In genomic region chr2:205017381-205017780, GRCh38 we compare ENCODE assay signal across 18 cellular contexts.
DNase-seq lines count a peak whose midpoint lies in the region; ATAC-seq lines count a peak whose summit lies in the region.
"Had no signal": no experiment of that assay in that cellular context is flagged by ENCODE, and none has a peak within 500 bp of the region (broad histone marks: within the 10 kb centered on the region; RNA-seq: fewer than 3 reads in every experiment).

No MANE protein-coding gene starts in this region.

- peaks cover 26% of the 10 kb centered on the region for H3K9me3 Mint-ChIP-seq in activated T-helper 2 cell treated with anti-CD3 and anti-CD28 coated beads, Interferon-gamma antibody, Interleukin-2, Interleukin-4, amounts not matched to agents 10 μg/mL and 5 μg/mL and 100 μg/mL, durations not matched to agents 14 hours and 24 hours and 36 hours

- H3K36me3 Mint-ChIP-seq in activated T-helper 2 cell treated with anti-CD3 and anti-CD28 coated beads, Interferon-gamma antibody, Interleukin-2, Interleukin-4, amounts not matched to agents 10 μg/mL and 5 μg/mL and 100 μg/mL, durations not matched to agents 14 hours and 24 hours and 36 hours (ENCODE audit: low read depth): peaks cover 6% of the 10 kb centered on the region
- H3K36me3 Mint-ChIP-seq: CD8-positive, alpha-beta memory T cell had no signal

- intact Hi-C loops in activated T-helper 2 cell treated with anti-CD3 and anti-CD28 coated beads, Interferon-gamma antibody, Interleukin-2, Interleukin-4, amounts not matched to agents 10 μg/mL and 5 μg/mL and 100 μg/mL, durations not matched to agents 14 hours and 24 hours and 36 hours (cut with micrococcal nuclease): no loop called here

- no peaks in the 10 kb centered on the region for H3K27me3 Mint-ChIP-seq in activated T-helper 2 cell treated with anti-CD3 and anti-CD28 coated beads, Interferon-gamma antibody, Interleukin-2, Interleukin-4, amounts not matched to agents 10 μg/mL and 5 μg/mL and 100 μg/mL, durations not matched to agents 14 hours and 24 hours and 36 hours (ENCODE audit: low read depth)

- ATAC-seq in HG03460 (IDR thresholded peaks at IDR 0.05; ENCODE audit: unreplicated experiment): no peak
- no peak for ATAC-seq in GM19023 (IDR thresholded peaks at IDR 0.05; ENCODE audit: unreplicated experiment)
- ATAC-seq: GM12878, SK-N-SH treated with all-trans-retinoic acid at 6 μM for 48 hours had no signal

- H3K27ac ChIP-seq in angular gyrus (ENCODE audit: low read depth, low read length): peak overlapping the region; percentile 22
- H3K27ac ChIP-seq: 22Rv1, BLaER1, Peyer's patch had no signal

- H3K4me3 Mint-ChIP-seq in activated T-helper 2 cell treated with anti-CD3 and anti-CD28 coated beads, Interferon-gamma antibody, Interleukin-2, Interleukin-4, amounts not matched to agents 10 μg/mL and 5 μg/mL and 100 μg/mL, durations not matched to agents 14 hours and 24 hours and 36 hours (ENCODE audit: low read depth): no peak overlapping the region
- H3K4me3 Mint-ChIP-seq: CD8-positive, alpha-beta memory T cell had no signal

- H3K4me1 Mint-ChIP-seq in activated T-helper 2 cell treated with anti-CD3 and anti-CD28 coated beads, Interferon-gamma antibody, Interleukin-2, Interleukin-4, amounts not matched to agents 10 μg/mL and 5 μg/mL and 100 μg/mL, durations not matched to agents 14 hours and 24 hours and 36 hours (ENCODE audit: low read depth): no peaks in the 10 kb centered on the region
- H3K4me1 Mint-ChIP-seq: CD8-positive, alpha-beta memory T cell had no signal

- no peak overlapping the region for H3K27ac Mint-ChIP-seq in activated T-helper 2 cell treated with anti-CD3 and anti-CD28 coated beads, Interferon-gamma antibody, Interleukin-2, Interleukin-4, amounts not matched to agents 10 μg/mL and 5 μg/mL and 100 μg/mL, durations not matched to agents 14 hours and 24 hours and 36 hours
- H3K27ac Mint-ChIP-seq: CD8-positive, alpha-beta memory T cell had no signal

- DNase-seq in DMS 273 (lab: John Stamatoyannopoulos, UW; ENCODE audit: unreplicated experiment) (peak; percentile 7), DMS 273 treated with DMSO at 0.1 percent for 48 hours (lab: John Stamatoyannopoulos, UW) (no peak), NCI-H146 (lab: John Stamatoyannopoulos, UW) (peak; percentile 64), pons (ENCODE audit: low spot score) (peak; percentile 70)
- no peak for DNase-seq in activated T-helper 2 cell treated with anti-CD3 and anti-CD28 coated beads, Interferon-gamma antibody, Interleukin-2, Interleukin-4, amounts not matched to agents 10 μg/mL and 5 μg/mL and 100 μg/mL, durations not matched to agents 14 hours and 24 hours and 36 hours (ENCODE audit: low spot score)
- DNase-seq: CD8-positive, alpha-beta memory T cell; HCEC 1CT; NCI-H187; NCI-H524; Peyer's patch; Right ventricle myocardium superior had no signal

Comparison
In these comparisons a context has a peak if more than half of its experiments do, and no peak if none do; other contexts are left out.
1. DNase-seq: peak in DMS 273 (single experiment), NCI-H146 (single experiment) and pons (single experiment); none in DMS 273 treated with DMSO at 0.1 percent for 48 hours (single experiment) and activated T-helper 2 cell treated with anti-CD3 and anti-CD28 coated beads, Interferon-gamma antibody, Interleukin-2, Interleukin-4, amounts not matched to agents 10 μg/mL and 5 μg/mL and 100 μg/mL, durations not matched to agents 14 hours and 24 hours and 36 hours (single experiment).